In genomic region chr9:95754533-95755420, GRCh38 we compare ENCODE assay signal across 17 cellular contexts.
A peak's percentile ranks its signal among the peaks of the same experiment; 100 is the strongest.
DNase-seq lines count a peak whose midpoint lies in the region; ATAC-seq and TF ChIP-seq lines count a peak whose summit lies in the region.
"Had no signal": no experiment of that assay in that cellular context is flagged by ENCODE, and none has a peak within 500 bp of the region (broad histone marks: within the 10 kb centered on the region; RNA-seq: fewer than 3 reads in every experiment).

No MANE protein-coding gene starts in this region.

- no peaks in the 10 kb centered on the region for H3K36me3 ChIP-seq in HUES48 (ENCODE audit: control insufficient read depth, insufficient read depth, low read length)
- H3K36me3 ChIP-seq in tibial artery, result no peaks in the 10 kb centered on the region
- H3K36me3 ChIP-seq: suprapubic skin had no signal

- no peak for TF ChIP-seq CTCF in brain (conservative IDR thresholded peaks at IDR 0.05)
- no peak for TF ChIP-seq CTCF in tibial artery (IDR thresholded peaks at IDR 0.05)

- peak overlapping the region in 1 of 5 experiments; percentile 22 for H3K4me3 Mint-ChIP-seq in brain
- H3K4me3 Mint-ChIP-seq: activated T-helper 17 cell treated with anti-CD3 and anti-CD28 coated beads, Interleukin-2, amount 50 U/mL, for 72 hours had no signal

- H3K4me3 ChIP-seq in HUES48 (ENCODE audit: low read depth, low read length), result 0 out of 2 replicates have a peak overlapping the region, but pooled peaks have one; percentile 12
- no peak overlapping the region for H3K4me3 ChIP-seq in tibial artery
- H3K4me3 ChIP-seq: body of pancreas, suprapubic skin had no signal

- H3K27me3 ChIP-seq in HUES48 (ENCODE audit: control insufficient read depth, insufficient read depth, low read length), result peaks cover 36% of the 10 kb centered on the region
- no peaks in the 10 kb centered on the region for H3K27me3 ChIP-seq in tibial artery
- H3K27me3 ChIP-seq: body of pancreas had no signal

- H3K27ac Mint-ChIP-seq in brain, result peak overlapping the region in 3 of 5 experiments; percentile 39 to 78 (median 66)
- H3K27ac Mint-ChIP-seq: activated T-helper 17 cell treated with anti-CD3 and anti-CD28 coated beads, Interleukin-2, amount 50 U/mL, for 72 hours had no signal

- H3K27ac ChIP-seq in HUES48 (ENCODE audit: low read depth, low read length), result peak overlapping the region; percentile 24
- peak overlapping the region; percentile 45 to 73 for H3K27ac ChIP-seq in tibial artery
- H3K27ac ChIP-seq: body of pancreas, suprapubic skin had no signal

- intact Hi-C loops in tibial artery (cut with DNase I; ENCODE audit: low total_unique reads), result no loop called here

- H3K4me1 Mint-ChIP-seq in brain, result peaks cover 50% of the 10 kb centered on the region
- H3K4me1 Mint-ChIP-seq: activated T-helper 17 cell treated with anti-CD3 and anti-CD28 coated beads, Interleukin-2, amount 50 U/mL, for 72 hours had no signal

- peak; percentile 64 for DNase-seq in iPS-NIHi11 (ENCODE audit: low spot score)
- DNase-seq in tibial artery, result no peak
- no peak for DNase-seq in LoVo (ENCODE audit: low spot score)
- no peak for DNase-seq in NCI-H2029 treated with DMSO at 0.1 percent for 48 hours (lab: John Stamatoyannopoulos, UW)
- DNase-seq: activated CD4-positive, alpha-beta T cell treated with anti-CD3 and anti-CD28 coated beads for 4 hours; body of pancreas; DMS53; KG1; MV-4-11; NCI-H187 treated with DMSO at 0.1 percent for 48 hours; RPMI8226; stimulated activated CD4-positive, alpha-beta T cell treated with anti-CD3 and anti-CD28 coated beads, Interleukin-12 subunit alpha, Interleukin-12 subunit beta, amount 100 ng/mL, for 4 hours had no signal

- H3K9ac ChIP-seq in HUES48 (ENCODE audit: low read depth, low read length), result no peak overlapping the region

- H3K27me3 Mint-ChIP-seq in brain, result peaks cover 29% of the 10 kb centered on the region

- H3K36me3 Mint-ChIP-seq in brain, result no peaks in the 10 kb centered on the region

- no peaks in the 10 kb centered on the region for H3K9me3 Mint-ChIP-seq in brain
- H3K9me3 Mint-ChIP-seq: activated T-helper 17 cell treated with anti-CD3 and anti-CD28 coated beads, Interleukin-2, amount 50 U/mL, for 72 hours had no signal

- peaks cover 52% of the 10 kb centered on the region for H3K4me1 ChIP-seq in HUES48 (ENCODE audit: control insufficient read depth, insufficient read depth, low read length)
- H3K4me1 ChIP-seq in tibial artery, result peaks cover 0 to 61% (median 43%) of the 10 kb centered on the region in 4 donors

- ATAC-seq in HG03175 (IDR thresholded peaks at IDR 0.05; ENCODE audit: unreplicated experiment), result no peak
- ATAC-seq: activated T-helper 17 cell treated with anti-CD3 and anti-CD28 coated beads, Interleukin-2, amount 50 U/mL, for 72 hours; body of pancreas had no signal

- H3K9me3 ChIP-seq in HUES48 (ENCODE audit: control insufficient read depth, insufficient read depth, low read length), result no peaks in the 10 kb centered on the region
- no peaks in the 10 kb centered on the region for H3K9me3 ChIP-seq in tibial artery
- H3K9me3 ChIP-seq: body of pancreas, suprapubic skin had no signal
